ENCODE assay signal across 25 cellular contexts in genomic region chr4:178174756-178175155, GRCh38.
"Had no signal": no experiment of that assay in that cellular context is flagged by ENCODE, and none has a peak within 500 bp of the region (broad histone marks: within the 10 kb centered on the region; RNA-seq: fewer than 3 reads in every experiment).

No MANE protein-coding gene starts in this region.

- H3K9me3 Mint-ChIP-seq: stimulated activated naive CD8-positive, alpha-beta T cell treated with anti-CD3 and anti-CD28 coated beads, Interleukin-15, amount 100 ng/mL, for 72 hours had no signal

- DNase-seq: immature natural killer cell; kidney; left ventricle myocardium inferior; midbrain; mucosa of descending colon; naive thymus-derived CD4-positive, alpha-beta T cell; ovary; right lobe of liver; stimulated activated CD4-positive, alpha-beta T cell treated with anti-CD3 and anti-CD28 coated beads, Interleukin-1b, Interleukin-23, amount 100 ng/mL, for 48 hours; stimulated activated CD4-positive, alpha-beta T cell treated with anti-CD3 and anti-CD28 coated beads, Interleukin-2, amount 100 ng/mL, for 48 hours; stimulated activated CD4-positive, alpha-beta T cell treated with anti-CD3 and anti-CD28 coated beads, Interleukin-4, amount 100 ng/mL, for 4 hours; stimulated activated CD8-positive, alpha-beta memory T cell treated with anti-CD3 and anti-CD28 coated beads, Interleukin-4, amount 100 ng/mL, for 48 hours; stimulated activated naive CD4-positive, alpha-beta T cell treated with Interleukin-2 at 50 U/mL for 16 hours; stimulated activated naive CD8-positive, alpha-beta T cell treated with anti-CD3 and anti-CD28 coated beads, Interleukin-15, amount 100 ng/mL, for 72 hours; substantia nigra; upper lobe of left lung had no signal

- H3K4me3 ChIP-seq: left ventricle myocardium inferior, mucosa of descending colon, ovary, right atrium auricular region, right lobe of liver, smooth muscle cell, tibial nerve, upper lobe of left lung, vagina had no signal

- H3K4me2 ChIP-seq: smooth muscle cell had no signal

- H3K36me3 Mint-ChIP-seq: memory B cell; naive thymus-derived CD4-positive, alpha-beta T cell; natural killer cell treated with Interleukin-12 subunit alpha and Interleukin-12 subunit beta and Interleukin-15 and Interleukin-18, amount 100 ng/mL, for 72 hours; stimulated activated memory B cell treated with anti-CD40 and anti-IgM and Interleukin-4, amounts not matched to agents 10 μg/mL and 1 μg/mL and 100 μg/mL, for 72 hours had no signal

- ATAC-seq: mucosa of descending colon; naive thymus-derived CD4-positive, alpha-beta T cell; natural killer cell treated with Interleukin-12 subunit alpha and Interleukin-12 subunit beta and Interleukin-15 and Interleukin-18, amount 100 ng/mL, for 72 hours; right lobe of liver; stimulated activated memory B cell treated with anti-CD40 and anti-IgM and Interleukin-4, amounts not matched to agents 10 μg/mL and 1 μg/mL and 100 μg/mL, for 72 hours; stimulated activated naive CD8-positive, alpha-beta T cell treated with anti-CD3 and anti-CD28 coated beads, Interleukin-15, amount 100 ng/mL, for 72 hours had no signal

- H3K27ac ChIP-seq: left ventricle myocardium inferior, ovary, right atrium auricular region, right lobe of liver, tibial nerve, upper lobe of left lung, vagina had no signal

- H3K27ac Mint-ChIP-seq: immature natural killer cell; memory B cell; naive thymus-derived CD4-positive, alpha-beta T cell; natural killer cell treated with Interleukin-12 subunit alpha and Interleukin-12 subunit beta and Interleukin-15 and Interleukin-18, amount 100 ng/mL, for 72 hours; progenitor cell of endocrine pancreas; stimulated activated memory B cell treated with anti-CD40 and anti-IgM and Interleukin-4, amounts not matched to agents 10 μg/mL and 1 μg/mL and 100 μg/mL, for 72 hours; stimulated activated naive CD8-positive, alpha-beta T cell treated with anti-CD3 and anti-CD28 coated beads, Interleukin-15, amount 100 ng/mL, for 72 hours had no signal

- H3K4me3 Mint-ChIP-seq: immature natural killer cell; memory B cell; naive thymus-derived CD4-positive, alpha-beta T cell; natural killer cell treated with Interleukin-12 subunit alpha and Interleukin-12 subunit beta and Interleukin-15 and Interleukin-18, amount 100 ng/mL, for 72 hours; stimulated activated memory B cell treated with anti-CD40 and anti-IgM and Interleukin-4, amounts not matched to agents 10 μg/mL and 1 μg/mL and 100 μg/mL, for 72 hours; stimulated activated naive CD8-positive, alpha-beta T cell treated with anti-CD3 and anti-CD28 coated beads, Interleukin-15, amount 100 ng/mL, for 72 hours had no signal

- H3K27me3 ChIP-seq: ovary, right atrium auricular region, right lobe of liver, tibial nerve, upper lobe of left lung, vagina had no signal

- H3K9me3 ChIP-seq: mucosa of descending colon, ovary, right atrium auricular region, right lobe of liver, tibial nerve, upper lobe of left lung, vagina had no signal

- H3K36me3 ChIP-seq: left ventricle myocardium inferior, ovary, right atrium auricular region, right lobe of liver, tibial nerve, upper lobe of left lung, vagina had no signal

- H3K27me3 Mint-ChIP-seq: memory B cell; naive thymus-derived CD4-positive, alpha-beta T cell; natural killer cell treated with Interleukin-12 subunit alpha and Interleukin-12 subunit beta and Interleukin-15 and Interleukin-18, amount 100 ng/mL, for 72 hours; progenitor cell of endocrine pancreas; stimulated activated memory B cell treated with anti-CD40 and anti-IgM and Interleukin-4, amounts not matched to agents 10 μg/mL and 1 μg/mL and 100 μg/mL, for 72 hours; stimulated activated naive CD8-positive, alpha-beta T cell treated with anti-CD3 and anti-CD28 coated beads, Interleukin-15, amount 100 ng/mL, for 72 hours had no signal

- H3K4me1 ChIP-seq: left ventricle myocardium inferior, right atrium auricular region, right lobe of liver, tibial nerve, upper lobe of left lung, vagina had no signal

- H3K4me1 Mint-ChIP-seq: immature natural killer cell; memory B cell; naive thymus-derived CD4-positive, alpha-beta T cell; stimulated activated memory B cell treated with anti-CD40 and anti-IgM and Interleukin-4, amounts not matched to agents 10 μg/mL and 1 μg/mL and 100 μg/mL, for 72 hours; stimulated activated naive CD8-positive, alpha-beta T cell treated with anti-CD3 and anti-CD28 coated beads, Interleukin-15, amount 100 ng/mL, for 72 hours had no signal

- FAIRE-seq: islet of Langerhans, kidney had no signal
